12 cellular contexts compared by ENCODE assay signal in genomic region chr17:38485146-38485468, GRCh38. TPM values are rescaled to one million over a fixed set of nuclear protein-coding genes. Genes with fewer than 3 reads are reported as not detected.
DNase-seq lines count a peak whose midpoint lies in the region; ATAC-seq and TF ChIP-seq lines count a peak whose summit lies in the region.
"Had no signal": no experiment of that assay in that cellular context is flagged by ENCODE, and none has a peak within 500 bp of the region (broad histone marks: within the 10 kb centered on the region; RNA-seq: fewer than 3 reads in every experiment).

No MANE protein-coding gene starts in this region.

- TF ChIP-seq CTCF in liver (IDR thresholded peaks at IDR 0.05; ENCODE audit: low read depth, low read length, missing input control) (no peak), right lobe of liver (IDR thresholded peaks at IDR 0.05) (peak in 1 of 4 donors; percentile 1), lower lobe of right lung (IDR thresholded peaks at IDR 0.05) (peak; percentile 5), type B pancreatic cell (conservative IDR thresholded peaks at IDR 0.05) (no peak)

- H3K9me3 ChIP-seq in liver (ENCODE audit: control insufficient read depth in 4 of 4, low read length in 3 of 4) = no peaks in the 10 kb centered on the region
- H3K9me3 ChIP-seq in right lobe of liver = no peaks in the 10 kb centered on the region
- H3K9me3 ChIP-seq in lower lobe of right lung = no peaks in the 10 kb centered on the region
- no peaks in the 10 kb centered on the region for H3K9me3 ChIP-seq in effector memory CD4-positive, alpha-beta T cell (ENCODE audit: control insufficient read depth, low read length)
- H3K9me3 ChIP-seq: breast epithelium had no signal

- H3K9me3 Mint-ChIP-seq in activated T-helper 17 cell treated with anti-CD3 and anti-CD28 coated beads, Interleukin-2, amount 50 U/mL, for 72 hours = no peaks in the 10 kb centered on the region
- H3K9me3 Mint-ChIP-seq in type B pancreatic cell = no peaks in the 10 kb centered on the region
- H3K9me3 Mint-ChIP-seq: activated CD8-positive, alpha-beta T cell treated with anti-CD3 and anti-CD28 coated beads for 36 hours; T-helper 1 cell treated with Interleukin-12 subunit alpha and Interleukin-12 subunit beta and Interleukin-4 antibody, amounts not matched to agents 30 μg/mL and 1 μg/mL, for 36 hours had no signal

- H3K36me3 Mint-ChIP-seq in activated T-helper 17 cell treated with anti-CD3 and anti-CD28 coated beads, Interleukin-2, amount 50 U/mL, for 72 hours (ENCODE audit: low read depth) = no peaks in the 10 kb centered on the region
- peaks cover 14% of the 10 kb centered on the region for H3K36me3 Mint-ChIP-seq in type B pancreatic cell

- TF ChIP-seq RAD21 in liver (IDR thresholded peaks at IDR 0.05) = no peak

- no peaks in the 10 kb centered on the region for H3K4me1 ChIP-seq in liver (ENCODE audit: control insufficient read depth in 4 of 4, insufficient read depth in 4 of 4, low read length in 3 of 4)
- no peaks in the 10 kb centered on the region for H3K4me1 ChIP-seq in right lobe of liver
- H3K4me1 ChIP-seq in lower lobe of right lung = no peaks in the 10 kb centered on the region
- no peaks in the 10 kb centered on the region for H3K4me1 ChIP-seq in effector memory CD4-positive, alpha-beta T cell (ENCODE audit: control insufficient read depth, insufficient read depth, low read length, poor library complexity, severe bottlenecking)
- H3K4me1 ChIP-seq: breast epithelium had no signal

- H3K27me3 ChIP-seq in liver (ENCODE audit: control insufficient read depth in 4 of 4, insufficient read depth in 4 of 4, low read length in 3 of 4) (no peaks in the 10 kb centered on the region), right lobe of liver (no peaks in the 10 kb centered on the region), lower lobe of right lung (ENCODE audit: low read depth) (no peaks in the 10 kb centered on the region)
- no peaks in the 10 kb centered on the region for H3K27me3 ChIP-seq in effector memory CD4-positive, alpha-beta T cell (replicated peaks; ENCODE audit: control insufficient read depth, insufficient read depth, low read length, poor library complexity, severe bottlenecking)
- H3K27me3 ChIP-seq: breast epithelium had no signal

- no peak overlapping the region for H3K9ac ChIP-seq in liver (ENCODE audit: low read depth in 1 of 2, low read length in 2 of 2)

- no peak for TF ChIP-seq POLR2A in right lobe of liver (IDR thresholded peaks at IDR 0.05)

- DNase-seq in right lobe of liver (no peak), lower lobe of right lung (no peak), type B pancreatic cell (ENCODE audit: extremely low spot score, unreplicated experiment) (no peak)
- DNase-seq in stimulated activated naive CD4-positive, alpha-beta T cell (lab: John Stamatoyannopoulos, UW) = no peak
- DNase-seq in effector memory CD4-positive, alpha-beta T cell = no peak
- DNase-seq: activated gamma-delta T cell had no signal

- no peaks in the 10 kb centered on the region for H3K27me3 Mint-ChIP-seq in activated T-helper 17 cell treated with anti-CD3 and anti-CD28 coated beads, Interleukin-2, amount 50 U/mL, for 72 hours
- H3K27me3 Mint-ChIP-seq in type B pancreatic cell = no peaks in the 10 kb centered on the region
- H3K27me3 Mint-ChIP-seq: activated CD8-positive, alpha-beta T cell treated with anti-CD3 and anti-CD28 coated beads for 36 hours had no signal

- peaks cover 9% of the 10 kb centered on the region for H3K4me1 Mint-ChIP-seq in activated T-helper 17 cell treated with anti-CD3 and anti-CD28 coated beads, Interleukin-2, amount 50 U/mL, for 72 hours
- H3K4me1 Mint-ChIP-seq in type B pancreatic cell (ENCODE audit: unreplicated experiment) = peaks cover 19% of the 10 kb centered on the region

- intact Hi-C loops in right lobe of liver (cut with DNase I) = loop anchor here (10.0 kb wide), 1 partner anchor 60 kb away; the partner anchor contains the start of gene ARHGAP23 (in 2 of the 2)
- intact Hi-C loops in lower lobe of right lung (cut with DNase I) = no loop called here

- WGBS in liver = 45% methylated on average over 2 of the region's 2 CpGs
- WGBS in right lobe of liver (ENCODE audit: insufficient coverage, low coverage, low lambda C conversion rate, missing lambda C conversion rate) = 32% methylated on average over 2 of the region's 2 CpGs

- peak overlapping the region; percentile 65 for H3K4me3 Mint-ChIP-seq in activated T-helper 17 cell treated with anti-CD3 and anti-CD28 coated beads, Interleukin-2, amount 50 U/mL, for 72 hours
- peak overlapping the region; percentile 27 for H3K4me3 Mint-ChIP-seq in type B pancreatic cell
- H3K4me3 Mint-ChIP-seq: activated CD8-positive, alpha-beta T cell treated with anti-CD3 and anti-CD28 coated beads for 36 hours; T-helper 1 cell treated with Interleukin-12 subunit alpha and Interleukin-12 subunit beta and Interleukin-4 antibody, amounts not matched to agents 30 μg/mL and 1 μg/mL, for 36 hours had no signal

- peak overlapping the region; percentile 64 for H3K27ac Mint-ChIP-seq in activated T-helper 17 cell treated with anti-CD3 and anti-CD28 coated beads, Interleukin-2, amount 50 U/mL, for 72 hours
- peak overlapping the region; percentile 82 for H3K27ac Mint-ChIP-seq in type B pancreatic cell
- H3K27ac Mint-ChIP-seq: activated CD8-positive, alpha-beta T cell treated with anti-CD3 and anti-CD28 coated beads for 36 hours; T-helper 1 cell treated with Interleukin-12 subunit alpha and Interleukin-12 subunit beta and Interleukin-4 antibody, amounts not matched to agents 30 μg/mL and 1 μg/mL, for 36 hours had no signal

- no peak overlapping the region for H3K27ac ChIP-seq in liver (ENCODE audit: low read depth in 1 of 2, low read length in 2 of 2)
- H3K27ac ChIP-seq in right lobe of liver = no peak overlapping the region
- peak overlapping the region; percentile 7 for H3K27ac ChIP-seq in lower lobe of right lung
- H3K27ac ChIP-seq in effector memory CD4-positive, alpha-beta T cell (ENCODE audit: insufficient read depth, low read length, poor library complexity, severe bottlenecking) = no peak overlapping the region

- ATAC-seq in right lobe of liver (no peak), lower lobe of right lung (no peak), GM18519 (IDR thresholded peaks at IDR 0.05; ENCODE audit: low FRiP score, unreplicated experiment) (no peak)
- no peak for ATAC-seq in activated T-helper 17 cell treated with anti-CD3 and anti-CD28 coated beads, Interleukin-2, amount 50 U/mL, for 72 hours (replicated peaks)

- no peak overlapping the region for H3K4me3 ChIP-seq in liver (ENCODE audit: low read depth in 1 of 3, low read length in 3 of 3)
- H3K4me3 ChIP-seq in right lobe of liver = no peak overlapping the region
- H3K4me3 ChIP-seq in lower lobe of right lung = no peak overlapping the region
- H3K4me3 ChIP-seq in effector memory CD4-positive, alpha-beta T cell (ENCODE audit: insufficient read depth, low read depth, low read length, poor library complexity, severe bottlenecking) = no peak overlapping the region
- H3K4me3 ChIP-seq: breast epithelium had no signal

- H3K36me3 ChIP-seq in liver (ENCODE audit: control insufficient read depth in 4 of 4, insufficient read depth in 3 of 4, low read depth in 1 of 4, low read length in 3 of 4) (no peaks in the 10 kb centered on the region), right lobe of liver (no peaks in the 10 kb centered on the region), lower lobe of right lung (peaks cover 42% of the 10 kb centered on the region)
- no peaks in the 10 kb centered on the region for H3K36me3 ChIP-seq in effector memory CD4-positive, alpha-beta T cell (ENCODE audit: control insufficient read depth, insufficient read depth, low read length)
- H3K36me3 ChIP-seq: breast epithelium had no signal

TF ChIP-seq in liver, 16 proteins besides CTCF, POLR2A, EP300 and RAD21:
- TF ChIP-seq MAX (IDR thresholded peaks at IDR 0.05) = no peak
- no peak for TF ChIP-seq HNF4A (conservative IDR thresholded peaks at IDR 0.05)
- TF ChIP-seq SP1 (IDR thresholded peaks at IDR 0.05) = no peak
- peak; percentile 85 for TF ChIP-seq YY1 (IDR thresholded peaks at IDR 0.05)
- TF ChIP-seq NR2F2 (IDR thresholded peaks at IDR 0.05) = no peak
- TF ChIP-seq TAF1 (conservative IDR thresholded peaks at IDR 0.05) = no peak

RNA-seq across cellular contexts. Expression of gene ARHGAP23, which starts 56.8 kb away (rescaled TPM):
- total RNA-seq in liver = 10 to 100 TPM in 1 of 2 donors, 1 to 10 TPM in 1; 6.4 to 31.8 TPM
- polyA plus RNA-seq in liver = 1 to 10 TPM in 1 of 2 donors, under 1 TPM in 1; 0.28 to 2.7 TPM
- total RNA-seq in right lobe of liver = 1 to 10 TPM; 1.4 to 9.5 (median 3.8) TPM
- 1 to 10 TPM in 1 of 2 donors, under 1 TPM in 1; 0.69 to 2.2 TPM for total RNA-seq in activated T-helper 17 cell treated with anti-CD3 and anti-CD28 coated beads, Interleukin-2, amount 50 U/mL, for 72 hours
- 48.4 TPM for total RNA-seq in lower lobe of right lung
- 114 and 333 TPM in 2 replicates for total RNA-seq in type B pancreatic cell (ENCODE audit: low replicate concordance)
